ENCODE assay signal across 25 cellular contexts in genomic region chr18:49160075-49160930, GRCh38.
A peak's percentile ranks its signal among the peaks of the same experiment; 100 is the strongest.
DNase-seq lines count a peak whose midpoint lies in the region; ATAC-seq and TF ChIP-seq lines count a peak whose summit lies in the region.
"Had no signal": no experiment of that assay in that cellular context is flagged by ENCODE, and none has a peak within 500 bp of the region (broad histone marks: within the 10 kb centered on the region; RNA-seq: fewer than 3 reads in every experiment).

No MANE protein-coding gene starts in this region.

- no peak overlapping the region for H3K4me3 Mint-ChIP-seq in nephron progenitor cell
- H3K4me3 Mint-ChIP-seq: activated CD4-positive, alpha-beta T cell treated with anti-CD3 and anti-CD28 coated beads, Interleukin-2, amount 10 ng/mL, durations not matched to agents 7 days and 5 days; dendritic cell treated with granulocyte-macrophage colony-stimulating factor and Interleukin-4, amounts not matched to agents 40 ng/mL and 50 ng/mL, for 4 days; natural killer cell treated with Interleukin-12 subunit alpha and Interleukin-12 subunit beta and Interleukin-15 and Interleukin-18, amount 100 ng/mL, for 72 hours; T-helper 17 cell had no signal

- DNase-seq in Right ventricle myocardium superior (no peak), left ventricle myocardium inferior (no peak), fibroblast of gingiva (ENCODE audit: low read depth) (peak; percentile 40), nephron progenitor cell (no peak), pons (ENCODE audit: low spot score) (no peak)
- DNase-seq: activated CD4-positive, alpha-beta T cell treated with anti-CD3 and anti-CD28 coated beads, Interleukin-2, amount 10 ng/mL, durations not matched to agents 7 days and 5 days; COR-L47; foreskin fibroblast; GOT3; hypothalamus; NCI-H82; SJCRH30; small intestine; stimulated activated CD4-positive, alpha-beta T cell treated with anti-CD3 and anti-CD28 coated beads, Interleukin-2, amount 100 ng/mL, for 48 hours; stimulated activated naive CD8-positive, alpha-beta T cell treated with anti-CD3 and anti-CD28 coated beads, Interleukin-15, Interleukin-2, amounts not matched to agents 100 U/mL and 50 U/mL, for 24 hours; T-helper 17 cell; trophoblast cell had no signal

- no peaks in the 10 kb centered on the region for H3K27me3 ChIP-seq in left ventricle myocardium inferior (ENCODE audit: low read depth)
- H3K27me3 ChIP-seq: SJCRH30 had no signal

- H3K36me3 Mint-ChIP-seq in nephron progenitor cell (ENCODE audit: low read depth) = peaks cover 45% of the 10 kb centered on the region

- H3K27ac ChIP-seq in left ventricle myocardium inferior (replicated peaks) = no peak overlapping the region
- H3K27ac ChIP-seq: SJCRH30, VCaP had no signal

- peaks cover 37% of the 10 kb centered on the region for H3K9me3 Mint-ChIP-seq in nephron progenitor cell

- TF ChIP-seq CTCF in left ventricle myocardium inferior (IDR thresholded peaks at IDR 0.05; ENCODE audit: borderline replicate concordance) (no peak), nephron progenitor cell (IDR thresholded peaks at IDR 0.05) (no peak)

- no peak overlapping the region for H3K4me3 ChIP-seq in left ventricle myocardium inferior
- H3K4me3 ChIP-seq: K562, SJCRH30 had no signal

- intact Hi-C loops in Right ventricle myocardium superior (cut with DNase I) = no loop called here
- intact Hi-C loops in left ventricle myocardium inferior (cut with micrococcal nuclease) = no loop called here

- H3K4me1 ChIP-seq in left ventricle myocardium inferior = no peaks in the 10 kb centered on the region
- H3K4me1 ChIP-seq: SJCRH30 had no signal

- H3K27ac Mint-ChIP-seq in nephron progenitor cell = peak overlapping the region; percentile 88
- H3K27ac Mint-ChIP-seq: activated CD4-positive, alpha-beta T cell treated with anti-CD3 and anti-CD28 coated beads, Interleukin-2, amount 10 ng/mL, durations not matched to agents 7 days and 5 days; activated naive CD4-positive, alpha-beta T cell treated with anti-CD3 and anti-CD28 coated beads, Interleukin-2, amount 50 U/mL, for 72 hours; dendritic cell treated with granulocyte-macrophage colony-stimulating factor and Interleukin-4, amounts not matched to agents 40 ng/mL and 50 ng/mL, for 4 days; T-helper 17 cell had no signal

- peaks cover 4% of the 10 kb centered on the region for H3K27me3 Mint-ChIP-seq in nephron progenitor cell (ENCODE audit: low read depth, poor library complexity)
- H3K27me3 Mint-ChIP-seq: dendritic cell treated with granulocyte-macrophage colony-stimulating factor and Interleukin-4, amounts not matched to agents 40 ng/mL and 50 ng/mL, for 4 days; natural killer cell treated with Interleukin-12 subunit alpha and Interleukin-12 subunit beta and Interleukin-15 and Interleukin-18, amount 100 ng/mL, for 72 hours; T-helper 17 cell had no signal

- H3K36me3 ChIP-seq in left ventricle myocardium inferior = peaks cover 18% of the 10 kb centered on the region
- H3K36me3 ChIP-seq: SJCRH30 had no signal

- ATAC-seq in Right ventricle myocardium superior (ENCODE audit: poor library complexity) = peak; percentile 36
- no peak for ATAC-seq in GM21786 (IDR thresholded peaks at IDR 0.05; ENCODE audit: unreplicated experiment)
- no peak for ATAC-seq in GM18498 (IDR thresholded peaks at IDR 0.05; ENCODE audit: unreplicated experiment)
- ATAC-seq in HG03354 (IDR thresholded peaks at IDR 0.05; ENCODE audit: poor library complexity, severe bottlenecking, unreplicated experiment) = no peak
- ATAC-seq: activated naive CD4-positive, alpha-beta T cell treated with anti-CD3 and anti-CD28 coated beads, Interleukin-2, amount 50 U/mL, for 72 hours; K562; natural killer cell treated with Interleukin-12 subunit alpha and Interleukin-12 subunit beta and Interleukin-15 and Interleukin-18, amount 100 ng/mL, for 72 hours; stimulated activated naive CD8-positive, alpha-beta T cell treated with anti-CD3 and anti-CD28 coated beads, Interleukin-15, Interleukin-2, amounts not matched to agents 100 U/mL and 50 U/mL, for 24 hours; T-helper 17 cell had no signal

- H3K4me1 Mint-ChIP-seq in nephron progenitor cell = peaks cover 30% of the 10 kb centered on the region
- H3K4me1 Mint-ChIP-seq: T-helper 17 cell had no signal

- H3K9me3 ChIP-seq in left ventricle myocardium inferior (replicated peaks) = peaks cover 22% of the 10 kb centered on the region
- H3K9me3 ChIP-seq: SJCRH30 had no signal
